13 cellular contexts compared by ENCODE assay signal in genomic region chr11:124899376-124900145, GRCh38. TPM values are rescaled to one million over a fixed set of nuclear protein-coding genes. Genes with fewer than 3 reads are reported as not detected.
A peak's percentile ranks its signal among the peaks of the same experiment; 100 is the strongest.
DNase-seq lines count a peak whose midpoint lies in the region; ATAC-seq and TF ChIP-seq lines count a peak whose summit lies in the region.
"Had no signal": no experiment of that assay in that cellular context is flagged by ENCODE, and none has a peak within 500 bp of the region (broad histone marks: within the 10 kb centered on the region; RNA-seq: fewer than 3 reads in every experiment).

No MANE protein-coding gene starts in this region.

- DNase-seq in HT1080 (ENCODE audit: low read depth) (peak; percentile 67), astrocyte of the spinal cord (ENCODE audit: low read depth, low spot score) (peak; percentile 14), kidney epithelial cell (ENCODE audit: low read depth) (no peak), CD14-positive monocyte (ENCODE audit: low spot score) (no peak), HUDEP-2 (lab: John Stamatoyannopoulos, UW; ENCODE audit: unreplicated experiment in 76 of 76) (no peak), NCI-H1694 treated with DMSO at 0.1 percent for 48 hours (lab: John Stamatoyannopoulos, UW) (no peak)
- DNase-seq: aorta, glutamatergic neuron, NCI-H1694, SHP77 treated with DMSO at 0.1 percent for 48 hours had no signal

- no peaks in the 10 kb centered on the region for H3K36me3 Mint-ChIP-seq in CD14-positive monocyte

- no peaks in the 10 kb centered on the region for H3K9me3 Mint-ChIP-seq in CD14-positive monocyte
- H3K9me3 Mint-ChIP-seq: neural crest cell had no signal

- peaks cover 2 to 13% (median 3%) of the 10 kb centered on the region in 3 donors for H3K27me3 Mint-ChIP-seq in CD14-positive monocyte (ENCODE audit: low read depth in 3 of 3)

- peaks cover 15% of the 10 kb centered on the region for H3K4me1 ChIP-seq in stomach smooth muscle (ENCODE audit: control insufficient read depth, insufficient read depth, low read length)

- no peaks in the 10 kb centered on the region for H3K9me3 ChIP-seq in stomach smooth muscle (ENCODE audit: control insufficient read depth in 2 of 2, low read length in 2 of 2)

- H3K36me3 ChIP-seq in kidney epithelial cell (ENCODE audit: control insufficient read depth, insufficient read depth, low read length) (no peaks in the 10 kb centered on the region), stomach smooth muscle (ENCODE audit: control insufficient read depth in 2 of 2, insufficient read depth in 2 of 2, low read length in 2 of 2) (no peaks in the 10 kb centered on the region)

- TF ChIP-seq CTCF in astrocyte of the spinal cord (IDR thresholded peaks at IDR 0.05; ENCODE audit: low read depth, low read length), result peak; percentile 22
- peak; percentile 10 for TF ChIP-seq CTCF in kidney epithelial cell (IDR thresholded peaks at IDR 0.05; ENCODE audit: insufficient read depth, low read length, poor library complexity, severe bottlenecking)
- TF ChIP-seq CTCF in CD14-positive monocyte (IDR thresholded peaks at IDR 0.05), result no peak

- intact Hi-C loops in CD14-positive monocyte (cut with micrococcal nuclease), result no loop called here

- peak overlapping the region; percentile 55 for H3K27ac ChIP-seq in stomach smooth muscle (ENCODE audit: low read length)

- H3K27me3 ChIP-seq in kidney epithelial cell (ENCODE audit: control insufficient read depth, insufficient read depth, low read length) (no peaks in the 10 kb centered on the region), stomach smooth muscle (ENCODE audit: control insufficient read depth in 1 of 2, insufficient read depth in 2 of 2, low read length in 2 of 2) (no peaks in the 10 kb centered on the region)

- no peak overlapping the region for H3K27ac Mint-ChIP-seq in CD14-positive monocyte

- in situ Hi-C loops in astrocyte of the spinal cord (cut with HindIII; ENCODE audit: low sequenced_read_pairs), result no loop called here

- H3K4me3 ChIP-seq in astrocyte of the spinal cord (ENCODE audit: low read depth, low read length), result no peak overlapping the region
- H3K4me3 ChIP-seq in kidney epithelial cell (ENCODE audit: low read depth, low read length), result no peak overlapping the region
- H3K4me3 ChIP-seq in stomach smooth muscle (ENCODE audit: low read length in 2 of 2), result no peak overlapping the region

- peaks cover 19% of the 10 kb centered on the region for H3K4me1 Mint-ChIP-seq in CD14-positive monocyte

- no peak overlapping the region for H3K9ac ChIP-seq in stomach smooth muscle (ENCODE audit: low read length in 2 of 2)

- no peak for ATAC-seq in GM18520 (IDR thresholded peaks at IDR 0.05; ENCODE audit: unreplicated experiment)

- no peak overlapping the region for H3K4me3 Mint-ChIP-seq in CD14-positive monocyte
- H3K4me3 Mint-ChIP-seq: neural crest cell had no signal

RNA-seq across cellular contexts. Expression of gene ROBO4, which starts 1.9 kb away (rescaled TPM):
- total RNA-seq in HT1080 (2014; rRNA removed; shearing (Covaris generic)), result 21.1 and 25.0 TPM in 2 replicates
- polyA plus RNA-seq in HT1080 (2015; cell fraction: cytosol; rRNA removed), result 17.4 and 19.7 TPM in 2 replicates
- 46.3 and 51.6 TPM in 2 replicates for polyA plus RNA-seq in HT1080 (2015; cell fraction: nucleus; rRNA removed)
- 5.1 and 6.3 TPM in 2 replicates for total RNA-seq in kidney epithelial cell
- under 1 TPM in 1 of 2 donors, not detected in 1; 0.20 TPM for polyA plus RNA-seq in CD14-positive monocyte

RNA-seq across cellular contexts. Expression of gene HEPN1, which starts 19.5 kb away (rescaled TPM):
- 0.05 TPM in 1 of 2 replicates, not detected in the other for total RNA-seq in HT1080 (2014; rRNA removed; shearing (Covaris generic))
- not detected in 2 replicates for polyA plus RNA-seq in HT1080 (2015; cell fraction: cytosol; rRNA removed)
- polyA plus RNA-seq in HT1080 (2015; cell fraction: nucleus; rRNA removed), result not detected in 2 replicates
- total RNA-seq in kidney epithelial cell, result not detected in 2 replicates
- polyA plus RNA-seq in CD14-positive monocyte, result not detected
- total RNA-seq: neural crest cell had no signal
- polyA plus RNA-seq: aorta had no signal

RNA-seq across cellular contexts. Expression of gene ROBO3, which starts 34.3 kb away (rescaled TPM):
- total RNA-seq in HT1080 (2014; rRNA removed; shearing (Covaris generic)), result 20.5 and 24.5 TPM in 2 replicates
- 13.5 and 17.2 TPM in 2 replicates for polyA plus RNA-seq in HT1080 (2015; cell fraction: cytosol; rRNA removed)
- 111 and 120 TPM in 2 replicates for polyA plus RNA-seq in HT1080 (2015; cell fraction: nucleus; rRNA removed)
- 57.0 and 70.2 TPM in 2 replicates for total RNA-seq in kidney epithelial cell
- under 1 TPM; 0.39 to 0.81 TPM for polyA plus RNA-seq in CD14-positive monocyte

RNA-seq across cellular contexts. Expression of gene HEPACAM, which starts 36.3 kb away (rescaled TPM):
- 0.29 TPM in 1 of 2 replicates, not detected in the other for total RNA-seq in HT1080 (2014; rRNA removed; shearing (Covaris generic))
- polyA plus RNA-seq in HT1080 (2015; cell fraction: cytosol; rRNA removed), result not detected in 2 replicates
- polyA plus RNA-seq in HT1080 (2015; cell fraction: nucleus; rRNA removed), result 0.03 TPM in 1 of 2 replicates, not detected in the other
- total RNA-seq in kidney epithelial cell, result 0.14 and 0.17 TPM in 2 replicates
- polyA plus RNA-seq in CD14-positive monocyte, result not detected
- total RNA-seq: neural crest cell had no signal
- polyA plus RNA-seq: aorta had no signal

RNA-seq across cellular contexts. Expression of gene CCDC15, which starts 54.4 kb away (rescaled TPM):
- 7.4 and 8.1 TPM in 2 replicates for total RNA-seq in HT1080 (2014; rRNA removed; shearing (Covaris generic))
- 4.2 and 4.6 TPM in 2 replicates for polyA plus RNA-seq in HT1080 (2015; cell fraction: cytosol; rRNA removed)
- polyA plus RNA-seq in HT1080 (2015; cell fraction: nucleus; rRNA removed), result 10.7 and 11.5 TPM in 2 replicates
- 1.4 and 3.1 TPM in 2 replicates for total RNA-seq in kidney epithelial cell
- under 1 TPM; 0.28 to 0.32 TPM for polyA plus RNA-seq in CD14-positive monocyte

Comparison
In these comparisons a context has a peak if more than half of its experiments do, and no peak if none do; other contexts are left out.
1. DNase-seq: peak in HT1080 (single experiment) and astrocyte of the spinal cord (single experiment); none in kidney epithelial cell (single experiment), CD14-positive monocyte (single experiment), HUDEP-2 (0 of 76) and NCI-H1694 treated with DMSO at 0.1 percent for 48 hours (single experiment).